18 cellular contexts compared by ENCODE assay signal in genomic region chr10:28378986-28379585, GRCh38.
"Had no signal": no experiment of that assay in that cellular context is flagged by ENCODE, and none has a peak within 500 bp of the region (broad histone marks: within the 10 kb centered on the region; RNA-seq: fewer than 3 reads in every experiment).

No MANE protein-coding gene starts in this region.

- H3K79me2 ChIP-seq: hepatocyte had no signal

- H3K4me3 Mint-ChIP-seq: activated naive CD4-positive, alpha-beta T cell treated with anti-CD3 and anti-CD28 coated beads for 36 hours; nephron had no signal

- H3K27me3 ChIP-seq: ascending aorta, hepatocyte, sigmoid colon, uterus had no signal

- H3K4me1 Mint-ChIP-seq: nephron had no signal

- H3K4me2 ChIP-seq: hepatocyte had no signal

- H3K4me1 ChIP-seq: uterus had no signal

- DNase-seq: activated CD4-positive, alpha-beta T cell treated with anti-CD3 and anti-CD28 coated beads, Interleukin-2, amount 50 U/mL, for 4 hours; activated naive CD4-positive, alpha-beta T cell treated with anti-CD3 and anti-CD28 coated beads for 36 hours; activated T-cell treated with anti-CD3 and anti-CD28 coated beads, Interleukin-2, amount 50 U/mL, for 1 hour; islet precursor cell; left ventricle myocardium inferior; mesenchymal stem cell; psoas muscle; sigmoid colon; spleen; stimulated activated CD4-positive, alpha-beta T cell treated with anti-CD3 and anti-CD28 coated beads, Interleukin-1b, Interleukin-23, amount 100 ng/mL, for 48 hours; T-helper 9 cell; uterus had no signal

- ATAC-seq: activated CD4-positive, CD25-positive, alpha-beta regulatory T cell treated with anti-CD3 and anti-CD28 coated beads, Interleukin-2, amount 50 U/mL, for 24 hours; esophagus mucosa; psoas muscle had no signal

- H3K9me3 Mint-ChIP-seq: activated naive CD4-positive, alpha-beta T cell treated with anti-CD3 and anti-CD28 coated beads for 36 hours; activated T-helper 2 cell treated with anti-CD3 and anti-CD28 coated beads, Interferon-gamma antibody, Interleukin-2, Interleukin-4, amounts not matched to agents 10 μg/mL and 5 μg/mL and 100 μg/mL, durations not matched to agents 14 hours and 24 hours and 36 hours; nephron had no signal

- H3K27ac Mint-ChIP-seq: activated naive CD4-positive, alpha-beta T cell treated with anti-CD3 and anti-CD28 coated beads for 36 hours; activated T-helper 2 cell treated with anti-CD3 and anti-CD28 coated beads, Interferon-gamma antibody, Interleukin-2, Interleukin-4, amounts not matched to agents 10 μg/mL and 5 μg/mL and 100 μg/mL, durations not matched to agents 14 hours and 24 hours and 36 hours; nephron had no signal

- H2AFZ ChIP-seq: hepatocyte had no signal

- H3K9me3 ChIP-seq: ascending aorta, left ventricle myocardium inferior, psoas muscle, sigmoid colon, spleen, uterus had no signal

- H3K27ac ChIP-seq: hepatocyte, left ventricle myocardium inferior, psoas muscle, sigmoid colon, uterus had no signal

- H3K36me3 ChIP-seq: ascending aorta, left ventricle myocardium inferior, sigmoid colon, spleen, uterus had no signal

- H3K4me3 ChIP-seq: ascending aorta, hepatocyte, left ventricle myocardium inferior, psoas muscle, sigmoid colon, spleen, uterus had no signal
